ENCODE assay signal across 20 cellular contexts in the genomic region with DNA sequence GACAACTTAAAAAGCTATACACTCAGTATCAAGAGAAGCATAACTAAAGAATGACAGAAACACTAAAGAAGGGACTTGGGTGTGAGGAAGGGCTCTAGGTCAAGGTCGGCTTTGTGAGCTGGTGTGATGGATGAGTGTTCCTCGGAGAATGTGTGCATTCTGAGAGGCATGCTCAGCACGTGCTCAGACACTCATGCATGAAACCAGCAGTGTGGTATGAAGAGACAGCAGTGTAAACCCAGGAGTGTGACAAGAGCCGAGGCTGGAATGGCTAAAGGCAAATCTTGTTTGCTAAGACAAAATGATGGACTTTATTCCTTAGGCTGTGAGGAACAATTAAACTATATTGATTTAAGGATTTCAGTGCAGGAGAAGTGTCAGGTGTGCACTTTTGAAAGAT.
DNase-seq lines count a peak whose midpoint lies in the region; ATAC-seq and TF ChIP-seq lines count a peak whose summit lies in the region.
"Had no signal": no experiment of that assay in that cellular context is flagged by ENCODE, and none has a peak within 500 bp of the region (broad histone marks: within the 10 kb centered on the region; RNA-seq: fewer than 3 reads in every experiment).

No MANE protein-coding gene starts in this region.

- peak overlapping the region; percentile 51 for H3K27ac Mint-ChIP-seq in HFFc6
- H3K27ac Mint-ChIP-seq in stimulated activated naive CD8-positive, alpha-beta T cell treated with anti-CD3 and anti-CD28 coated beads, Interleukin-15, amount 100 ng/mL, for 72 hours = no peak overlapping the region
- H3K27ac Mint-ChIP-seq: activated CD8-positive, alpha-beta T cell treated with anti-CD3 and anti-CD28 coated beads, Interleukin-2, amount 10 ng/mL, durations not matched to agents 7 days and 5 days had no signal

- H3K36me3 ChIP-seq in WERI-Rb-1 = no peaks in the 10 kb centered on the region

- H3K36me3 Mint-ChIP-seq in HFFc6 (ENCODE audit: low read depth) = peaks cover 16% of the 10 kb centered on the region; the same call in 1 of the 2 replicates

- no peak overlapping the region for H3K4me3 ChIP-seq in WERI-Rb-1 (ENCODE audit: low read depth, low read length)
- H3K4me3 ChIP-seq: BLaER1, body of pancreas, lower lobe of right lung, skin epidermis had no signal

- H3K27ac ChIP-seq in WERI-Rb-1 = no peak overlapping the region
- H3K27ac ChIP-seq: BLaER1, lower lobe of right lung, parathyroid adenoma, skin epidermis had no signal

- ATAC-seq in HG02970 (IDR thresholded peaks at IDR 0.05; ENCODE audit: low FRiP score, unreplicated experiment) (no peak), HG02973 (IDR thresholded peaks at IDR 0.05; ENCODE audit: unreplicated experiment) (no peak)
- ATAC-seq in stimulated activated naive CD8-positive, alpha-beta T cell treated with anti-CD3 and anti-CD28 coated beads, Interleukin-15, amount 100 ng/mL, for 72 hours = no peak
- ATAC-seq: activated CD8-positive, alpha-beta T cell treated with anti-CD3 and anti-CD28 coated beads, Interleukin-2, amount 10 ng/mL, durations not matched to agents 7 days and 5 days; activated T-cell treated with anti-CD3 and anti-CD28 coated beads, Interleukin-2, amount 50 U/mL, for 4 hours; body of pancreas; lower lobe of right lung had no signal

- no peaks in the 10 kb centered on the region for H3K27me3 Mint-ChIP-seq in HFFc6 (ENCODE audit: insufficient read depth)
- H3K27me3 Mint-ChIP-seq in stimulated activated naive CD8-positive, alpha-beta T cell treated with anti-CD3 and anti-CD28 coated beads, Interleukin-15, amount 100 ng/mL, for 72 hours = no peaks in the 10 kb centered on the region
- H3K27me3 Mint-ChIP-seq: naive B cell had no signal

- H3K9me3 ChIP-seq in WERI-Rb-1 (ENCODE audit: severe bottlenecking) = no peaks in the 10 kb centered on the region
- H3K9me3 ChIP-seq: BLaER1, body of pancreas, lower lobe of right lung had no signal

- peak; percentile 77 for DNase-seq in HFFc6
- peak; percentile 20 for DNase-seq in WERI-Rb-1
- peak; percentile 35 for DNase-seq in glomerular visceral epithelial cell (ENCODE audit: extremely low spot score)
- DNase-seq in renal cortical epithelial cell (ENCODE audit: low read depth) = peak; percentile 62
- DNase-seq in stimulated activated naive CD8-positive, alpha-beta T cell treated with anti-CD3 and anti-CD28 coated beads, Interleukin-15, amount 100 ng/mL, for 72 hours = no peak
- DNase-seq: activated CD4-positive, CD25-positive, alpha-beta regulatory T cell; activated CD8-positive, alpha-beta T cell treated with anti-CD3 and anti-CD28 coated beads, Interleukin-2, amount 10 ng/mL, durations not matched to agents 7 days and 5 days; activated naive CD4-positive, alpha-beta T cell treated with anti-CD3 and anti-CD28 coated beads, Interleukin-2, amount 50 U/mL, for 16 hours; activated T-cell treated with anti-CD3 and anti-CD28 coated beads, Interleukin-2, amount 50 U/mL, for 4 hours; body of pancreas; GDM1; lower lobe of right lung; naive B cell; Right ventricle myocardium superior; stimulated activated CD4-positive, alpha-beta T cell treated with anti-CD3 and anti-CD28 coated beads, Interleukin-4, amount 100 ng/mL, for 4 hours had no signal

- H3K27me3 ChIP-seq in WERI-Rb-1 (ENCODE audit: insufficient read depth, low read depth, severe bottlenecking) = no peaks in the 10 kb centered on the region
- H3K27me3 ChIP-seq: BLaER1, body of pancreas had no signal

- no peaks in the 10 kb centered on the region for H3K9me3 Mint-ChIP-seq in HFFc6
- H3K9me3 Mint-ChIP-seq in stimulated activated naive CD8-positive, alpha-beta T cell treated with anti-CD3 and anti-CD28 coated beads, Interleukin-15, amount 100 ng/mL, for 72 hours = no peaks in the 10 kb centered on the region
- H3K9me3 Mint-ChIP-seq: activated T-cell treated with anti-CD3 and anti-CD28 coated beads, Interleukin-2, amount 50 U/mL, for 4 hours; naive B cell had no signal

- H3K4me3 Mint-ChIP-seq in HFFc6 = no peak overlapping the region
- no peak overlapping the region for H3K4me3 Mint-ChIP-seq in stimulated activated naive CD8-positive, alpha-beta T cell treated with anti-CD3 and anti-CD28 coated beads, Interleukin-15, amount 100 ng/mL, for 72 hours
- H3K4me3 Mint-ChIP-seq: activated CD8-positive, alpha-beta T cell treated with anti-CD3 and anti-CD28 coated beads, Interleukin-2, amount 10 ng/mL, durations not matched to agents 7 days and 5 days; activated T-cell treated with anti-CD3 and anti-CD28 coated beads, Interleukin-2, amount 50 U/mL, for 4 hours had no signal

- peaks cover 16% of the 10 kb centered on the region for H3K4me1 Mint-ChIP-seq in HFFc6 (ENCODE audit: low read depth)
- H3K4me1 Mint-ChIP-seq in stimulated activated naive CD8-positive, alpha-beta T cell treated with anti-CD3 and anti-CD28 coated beads, Interleukin-15, amount 100 ng/mL, for 72 hours = no peaks in the 10 kb centered on the region
- H3K4me1 Mint-ChIP-seq: naive B cell had no signal

- no peak for TF ChIP-seq CTCF in HFFc6 (IDR thresholded peaks at IDR 0.05)
- TF ChIP-seq CTCF in WERI-Rb-1 (IDR thresholded peaks at IDR 0.05; ENCODE audit: low read depth, low read length) = no peak

Comparison
In these comparisons a context has a peak if more than half of its experiments do, and no peak if none do; other contexts are left out.
1. DNase-seq: peak in HFFc6 (single experiment), WERI-Rb-1 (single experiment), glomerular visceral epithelial cell (single experiment) and renal cortical epithelial cell (single experiment); none in stimulated activated naive CD8-positive, alpha-beta T cell treated with anti-CD3 and anti-CD28 coated beads, Interleukin-15, amount 100 ng/mL, for 72 hours (0 of 2).